23 cellular contexts compared by ENCODE assay signal in genomic region chr22:33722817-33723216, GRCh38.
"Had no signal": no experiment of that assay in that cellular context is flagged by ENCODE, and none has a peak within 500 bp of the region (broad histone marks: within the 10 kb centered on the region; RNA-seq: fewer than 3 reads in every experiment).

No MANE protein-coding gene starts in this region.

- H3K27me3 Mint-ChIP-seq: naive B cell; stimulated activated naive B cell treated with anti-CD40 and anti-IgM and Interleukin-4, amounts not matched to agents 10 μg/mL and 1 μg/mL and 100 μg/mL, for 72 hours; stimulated activated naive CD8-positive, alpha-beta T cell treated with anti-CD3 and anti-CD28 coated beads, Interleukin-15, amount 100 ng/mL, for 72 hours had no signal

- H3K4me3 ChIP-seq: colonic mucosa, esophagus squamous epithelium, hepatocyte, left ventricle myocardium inferior, lower lobe of right lung, right atrium auricular region, sigmoid colon, skin epidermis, testis, transverse colon had no signal

- H3K9me3 ChIP-seq: colonic mucosa, esophagus squamous epithelium, left ventricle myocardium inferior, lower lobe of right lung, neutrophil, right atrium auricular region, sigmoid colon, testis, transverse colon had no signal

- DNase-seq: colonic mucosa; dermis blood vessel endothelial cell; esophagus squamous epithelium; foreskin melanocyte; head of caudate nucleus; left ventricle myocardium inferior; lower lobe of right lung; midbrain; naive B cell; posterior cingulate gyrus; sigmoid colon; stimulated activated CD4-positive, alpha-beta T cell treated with anti-CD3 and anti-CD28 coated beads, Interleukin-2, amount 100 ng/mL, for 24 hours; stimulated activated CD4-positive, alpha-beta T cell treated with anti-CD3 and anti-CD28 coated beads, Interleukin-4, amount 100 ng/mL, for 4 hours; stimulated activated naive B cell treated with anti-CD40 and anti-IgM and Interleukin-4, amounts not matched to agents 10 μg/mL and 1 μg/mL and 100 μg/mL, for 72 hours; stimulated activated naive CD8-positive, alpha-beta T cell treated with anti-CD3 and anti-CD28 coated beads, Interleukin-15, amount 100 ng/mL, for 72 hours; testis; transverse colon had no signal

- H3K4me2 ChIP-seq: hepatocyte had no signal

- H3K4me3 Mint-ChIP-seq: memory B cell; naive B cell; nephron; stimulated activated naive B cell treated with anti-CD40 and anti-IgM and Interleukin-4, amounts not matched to agents 10 μg/mL and 1 μg/mL and 100 μg/mL, for 72 hours; stimulated activated naive CD8-positive, alpha-beta T cell treated with anti-CD3 and anti-CD28 coated beads, Interleukin-15, amount 100 ng/mL, for 72 hours had no signal

- H3K36me3 ChIP-seq: colonic mucosa, esophagus squamous epithelium, left ventricle myocardium inferior, lower lobe of right lung, neutrophil, right atrium auricular region, sigmoid colon, transverse colon had no signal

- H3K27ac Mint-ChIP-seq: memory B cell; nephron; stimulated activated naive B cell treated with anti-CD40 and anti-IgM and Interleukin-4, amounts not matched to agents 10 μg/mL and 1 μg/mL and 100 μg/mL, for 72 hours; stimulated activated naive CD8-positive, alpha-beta T cell treated with anti-CD3 and anti-CD28 coated beads, Interleukin-15, amount 100 ng/mL, for 72 hours had no signal

- H3K27ac ChIP-seq: colonic mucosa, esophagus squamous epithelium, hepatocyte, left ventricle myocardium inferior, lower lobe of right lung, neutrophil, right atrium auricular region, sigmoid colon, skin epidermis, testis, transverse colon had no signal

- H3K27me3 ChIP-seq: colonic mucosa, esophagus squamous epithelium, hepatocyte, neutrophil, right atrium auricular region, sigmoid colon, testis, transverse colon had no signal

- H3K4me1 Mint-ChIP-seq: stimulated activated naive CD8-positive, alpha-beta T cell treated with anti-CD3 and anti-CD28 coated beads, Interleukin-15, amount 100 ng/mL, for 72 hours had no signal

- H2AFZ ChIP-seq: hepatocyte had no signal

- H3K4me1 ChIP-seq: colonic mucosa, lower lobe of right lung, testis had no signal
